ENCODE assay signal across 21 cellular contexts in genomic region chr14:58307597-58308316, GRCh38.
"Had no signal": no experiment of that assay in that cellular context is flagged by ENCODE, and none has a peak within 500 bp of the region (broad histone marks: within the 10 kb centered on the region; RNA-seq: fewer than 3 reads in every experiment).

No MANE protein-coding gene starts in this region.

- DNase-seq: IMR-90, Karpas-422, KG1, MG63, NCI-H1092, NCI-H1105 treated with DMSO at 0.1 percent for 48 hours, NCI-H1417 treated with DMSO at 0.1 percent for 48 hours, NCI-H146, NCI-H1694 treated with DMSO at 0.1 percent for 48 hours, NCI-H1930, NCI-H2081, NCI-H2107, NCI-H226, NCI-H446, NCI-H510A, NCI-H524 treated with DMSO at 0.1 percent for 48 hours, NCI-H69, NCI-H774, Right ventricle myocardium superior, RPMI8226, SIG-M5 had no signal
